Comparison of ENCODE assay signal across 8 cellular contexts in the genomic region with DNA sequence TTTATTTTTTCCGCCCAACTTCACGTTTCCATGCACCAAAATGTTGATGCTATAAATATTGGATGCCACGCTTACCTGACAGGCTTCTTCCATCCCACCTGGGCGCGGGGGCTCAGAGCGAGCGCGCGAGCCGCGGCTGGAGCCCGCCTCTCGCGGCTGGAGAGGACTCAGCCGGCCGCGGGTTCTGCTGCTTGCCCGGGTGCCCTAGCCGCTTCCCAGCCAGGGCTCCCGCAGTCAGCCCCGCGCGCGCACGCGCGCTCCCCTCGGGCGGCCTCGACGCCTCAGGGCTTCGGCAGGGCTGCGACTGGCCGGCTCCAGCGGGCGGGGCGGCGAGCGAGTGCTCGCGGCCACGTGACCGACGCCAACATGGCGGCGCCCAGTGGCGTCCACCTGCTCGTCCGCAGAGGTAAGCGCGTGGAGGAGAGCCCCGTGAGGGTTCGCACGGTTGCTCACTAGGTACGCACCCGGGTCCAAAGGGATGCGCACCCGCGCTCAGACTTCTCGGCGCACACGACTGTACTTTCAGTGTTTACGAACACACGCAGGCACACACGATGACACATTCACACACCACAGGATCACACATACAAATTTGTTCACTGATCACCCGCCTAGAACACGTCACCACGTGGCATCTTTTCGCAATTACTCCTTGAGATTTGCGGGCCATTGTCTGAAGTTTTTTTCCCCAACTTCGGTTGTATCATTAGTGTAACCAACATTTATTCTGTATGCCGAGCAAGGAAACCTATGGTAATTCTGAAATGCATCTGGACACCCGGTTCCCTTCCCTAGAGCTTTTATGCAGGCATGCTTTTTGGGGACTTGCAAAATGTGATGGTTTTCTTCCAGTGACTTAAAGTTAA. TPM values are rescaled to one million over a fixed set of nuclear protein-coding genes. Genes with fewer than 3 reads are reported as not detected.
DNase-seq lines count a peak whose midpoint lies in the region; ATAC-seq and TF ChIP-seq lines count a peak whose summit lies in the region.

Gene METAP1D, plus strand, starts transcription at position 350 of the 866 bp plus-strand sequence. Its CDS starts 17 bp downstream, at position 367.

- H3K27ac Mint-ChIP-seq in activated naive CD4-positive, alpha-beta T cell treated with anti-CD3 and anti-CD28 coated beads, Interleukin-2, amount 50 U/mL, for 72 hours, result peak within 1 kb of the TSS; percentile 85 to 94
- H3K27ac Mint-ChIP-seq in glutamatergic neuron (ENCODE audit: unreplicated experiment), result peak within 1 kb of the TSS; percentile 92

- H3K4me1 ChIP-seq in SK-N-SH (ENCODE audit: control insufficient read depth in 1 of 2, insufficient read depth in 2 of 2, low read depth in 1 of 2, low read length in 1 of 2) (peaks cover 0 to 3% of the 10 kb centered on the region in 2 experiments; a peak in 1 of 4 replicates), osteoblast (ENCODE audit: insufficient read depth, low read length) (peaks cover 15% of the 10 kb centered on the region), thoracic aorta (ENCODE audit: control insufficient read depth in 1 of 2, low read depth in 2 of 2) (peaks cover 5 to 12% of the 10 kb centered on the region in 2 donors)

- ATAC-seq in HG02610 (IDR thresholded peaks at IDR 0.05; ENCODE audit: unreplicated experiment) (peak; percentile 95), thoracic aorta (ENCODE audit: insufficient number of reproducible peaks, low FRiP score, low read depth) (peak; percentile 87)
- peak; percentile 97 to 99 for ATAC-seq in activated naive CD4-positive, alpha-beta T cell treated with anti-CD3 and anti-CD28 coated beads, Interleukin-2, amount 50 U/mL, for 72 hours

- no peaks in the 10 kb centered on the region for H3F3A ChIP-seq in SK-N-SH (replicated peaks; ENCODE audit: insufficient read depth)

- peak in 1 of 2 experiments; percentile 17; a peak in 1 of 4 replicates for TF ChIP-seq EP300 in SK-N-SH (IDR thresholded peaks at IDR 0.05; ENCODE audit: borderline replicate concordance in 1 of 2, low read depth in 1 of 2, low read length in 1 of 2)

- H3K4me1 Mint-ChIP-seq in glutamatergic neuron (ENCODE audit: low read depth, unreplicated experiment), result no peaks in the 10 kb centered on the region

- POLR2A ChIA-PET in SK-N-SH (lab: Yijun Ruan, JAX), result no interaction called here

- peak within 1 kb of the TSS; percentile 2 to 44; a peak in 3 of 4 replicates for H3K27ac ChIP-seq in SK-N-SH (ENCODE audit: low read depth in 2 of 2, low read length in 1 of 2)
- H3K27ac ChIP-seq in osteoblast (ENCODE audit: low read depth, low read length), result peak within 1 kb of the TSS; percentile 85
- H3K27ac ChIP-seq in thoracic aorta, result no peak within 1 kb of the TSS

- no peaks in the 10 kb centered on the region for H3K9me2 ChIP-seq in SK-N-SH

- H3K27me3 Mint-ChIP-seq in glutamatergic neuron (ENCODE audit: unreplicated experiment), result peaks cover 1% of the 10 kb centered on the region

- H3K9me3 Mint-ChIP-seq in activated naive CD4-positive, alpha-beta T cell treated with anti-CD3 and anti-CD28 coated beads, Interleukin-2, amount 50 U/mL, for 72 hours, result no peaks in the 10 kb centered on the region
- no peaks in the 10 kb centered on the region for H3K9me3 Mint-ChIP-seq in glutamatergic neuron (ENCODE audit: unreplicated experiment)

- peak within 1 kb of the TSS; percentile 97 for H2AFZ ChIP-seq in SK-N-SH (ENCODE audit: low read depth)
- H2AFZ ChIP-seq in osteoblast (ENCODE audit: low read length), result peak within 1 kb of the TSS; percentile 97

- H3K9ac ChIP-seq in SK-N-SH, result peak within 1 kb of the TSS; percentile 60

- no peaks in the 10 kb centered on the region for H3K36me3 ChIP-seq in SK-N-SH (replicated peaks in 1 of 2; ENCODE audit: control insufficient read depth in 1 of 2, insufficient read depth in 2 of 2, low read length in 1 of 2)
- no peaks in the 10 kb centered on the region for H3K36me3 ChIP-seq in osteoblast (ENCODE audit: insufficient read depth, low read length)
- no peaks in the 10 kb centered on the region for H3K36me3 ChIP-seq in thoracic aorta

- peak; percentile 95 for DNase-seq in GM10266 (ENCODE audit: extremely low spot score)
- peak; percentile 41 for DNase-seq in NCI-H1048 (lab: John Stamatoyannopoulos, UW)
- peak; percentile 97 for DNase-seq in SK-N-SH
- DNase-seq in activated naive CD4-positive, alpha-beta T cell treated with anti-CD3 and anti-CD28 coated beads, Interleukin-2, amount 50 U/mL, for 72 hours (ENCODE audit: low spot score in 2 of 2), result peak; percentile 89 to 94
- peak; percentile 98 for DNase-seq in glutamatergic neuron
- peak; percentile 99 for DNase-seq in osteoblast (ENCODE audit: insufficient read length, low spot score, missing footprints)
- DNase-seq in thoracic aorta (ENCODE audit: low spot score), result peak; percentile 15

- H3K27me3 ChIP-seq in SK-N-SH (ENCODE audit: insufficient read depth) (no peaks in the 10 kb centered on the region), osteoblast (ENCODE audit: insufficient read depth, low read length) (peaks cover 3% of the 10 kb centered on the region), thoracic aorta (replicated peaks; ENCODE audit: insufficient read depth) (no peaks in the 10 kb centered on the region)

- CTCF ChIA-PET in SK-N-SH (lab: Yijun Ruan, JAX), result interaction anchor here (0.9 kb wide), 1 partner anchor 36 kb away, joined by 3 read pairs; no protein-coding TSS in a partner anchor

- TF ChIP-seq CTCF in GM10266 (IDR thresholded peaks at IDR 0.05; ENCODE audit: control insufficient read depth, insufficient read depth, low read depth, missing control alignments) (no peak), SK-N-SH (IDR thresholded peaks at IDR 0.05) (no peak), glutamatergic neuron (IDR thresholded peaks at IDR 0.05; ENCODE audit: partially characterized antibody, unreplicated experiment) (no peak), osteoblast (IDR thresholded peaks at IDR 0.05; ENCODE audit: extremely low read depth, low read depth, low read length) (no peak), thoracic aorta (IDR thresholded peaks at IDR 0.05) (no peak)

- 1% methylated on average over 22 of the region's 73 CpGs for WGBS in SK-N-SH (ENCODE audit: low lambda C conversion rate)

- H3K4me3 ChIP-seq in SK-N-SH (ENCODE audit: low read depth in 2 of 2, low read length in 1 of 2) (peak within 1 kb of the TSS; percentile 66 to 80), osteoblast (ENCODE audit: insufficient read depth, low read length) (peak within 1 kb of the TSS; percentile 84), thoracic aorta (peak within 1 kb of the TSS; percentile 73)

- peak within 1 kb of the TSS; percentile 91 for H3K4me2 ChIP-seq in SK-N-SH
- H3K4me2 ChIP-seq in osteoblast (ENCODE audit: insufficient read depth, low read length), result peak within 1 kb of the TSS; percentile 96

- peak within 1 kb of the TSS; percentile 91 for H3K4me3 Mint-ChIP-seq in glutamatergic neuron (ENCODE audit: unreplicated experiment)

- H4K20me1 ChIP-seq in SK-N-SH (ENCODE audit: insufficient read depth) (no peaks in the 10 kb centered on the region), osteoblast (ENCODE audit: insufficient read depth, low read length) (no peaks in the 10 kb centered on the region)

- peaks cover 0 to 10% of the 10 kb centered on the region in 2 donors for H3K36me3 Mint-ChIP-seq in activated naive CD4-positive, alpha-beta T cell treated with anti-CD3 and anti-CD28 coated beads, Interleukin-2, amount 50 U/mL, for 72 hours
- no peaks in the 10 kb centered on the region for H3K36me3 Mint-ChIP-seq in glutamatergic neuron (ENCODE audit: unreplicated experiment)

- TF ChIP-seq RAD21 in SK-N-SH (IDR thresholded peaks at IDR 0.05; ENCODE audit: low read length), result no peak; the same call in 1 of the 2 replicates

- H3K9me3 ChIP-seq in SK-N-SH (no peaks in the 10 kb centered on the region), osteoblast (ENCODE audit: low read depth, low read length) (no peaks in the 10 kb centered on the region), thoracic aorta (no peaks in the 10 kb centered on the region)

- H3K79me2 ChIP-seq in SK-N-SH (ENCODE audit: insufficient read depth), result no peaks in the 10 kb centered on the region
- no peaks in the 10 kb centered on the region for H3K79me2 ChIP-seq in osteoblast (ENCODE audit: insufficient read depth, low read length)

TF ChIP-seq in SK-N-SH, 30 proteins besides CTCF, POLR2A, EP300 and RAD21 (continues in another document):
- no peak for TF ChIP-seq RFX5 (IDR thresholded peaks at IDR 0.05; ENCODE audit: low read length)
- no peak for TF ChIP-seq NFIC (IDR thresholded peaks at IDR 0.05; ENCODE audit: borderline replicate concordance)
- TF ChIP-seq ELF1 (IDR thresholded peaks at IDR 0.05), result no peak
- TF ChIP-seq RCOR1 (IDR thresholded peaks at IDR 0.05; ENCODE audit: low read length), result 0 out of 2 replicates have a peak, but pooled peaks have one; percentile 9
- TF ChIP-seq TEAD4 (IDR thresholded peaks at IDR 0.05; ENCODE audit: borderline replicate concordance, insufficient read depth), result no peak
- TF ChIP-seq TAF1 (IDR thresholded peaks at IDR 0.05; ENCODE audit: borderline replicate concordance, low read depth, low read length), result peak; percentile 69
- peak; percentile 98 for TF ChIP-seq YY1 (IDR thresholded peaks at IDR 0.05; ENCODE audit: low read depth)
- no peak for TF ChIP-seq RXRA (IDR thresholded peaks at IDR 0.05; ENCODE audit: borderline replicate concordance, low read depth)
- no peak for TF ChIP-seq MEF2A (IDR thresholded peaks at IDR 0.05; ENCODE audit: borderline replicate concordance, low read depth)
- no peak for TF ChIP-seq JUND (IDR thresholded peaks at IDR 0.05)
- TF ChIP-seq GABPA (IDR thresholded peaks at IDR 0.05; ENCODE audit: low read depth), result no peak
- 0 out of 2 replicates have a peak, but pooled peaks have one; percentile 6 for TF ChIP-seq PBX3 (IDR thresholded peaks at IDR 0.05)

RNA-seq across cellular contexts. Expression of gene METAP1D, which starts in this region (rescaled TPM):
- polyA plus RNA-seq in SK-N-SH (2012; rRNA removed), result 9.0 and 10.3 TPM in 2 replicates
- 5.5 and 5.9 TPM in 2 replicates for polyA plus RNA-seq in SK-N-SH (2012; cell fraction: cytosol; rRNA removed)
- 27.9 and 30.3 TPM in 2 replicates for polyA plus RNA-seq in SK-N-SH (2012; cell fraction: nucleus; rRNA removed)
- total RNA-seq in activated naive CD4-positive, alpha-beta T cell treated with anti-CD3 and anti-CD28 coated beads, Interleukin-2, amount 50 U/mL, for 72 hours, result 1 to 10 TPM; 2.6 to 4.2 TPM
- total RNA-seq in glutamatergic neuron (ENCODE audit: unreplicated experiment), result 5.1 TPM
- total RNA-seq in osteoblast, result 11.2 and 12.7 TPM in 2 replicates
- total RNA-seq in thoracic aorta, result 10 to 100 TPM in 1 of 2 donors, 1 to 10 TPM in 1; 3.2 to 10.8 TPM

Comparison
In these comparisons a context has a peak if more than half of its experiments do, and no peak if none do; other contexts are left out.
1. DNase-seq: peak in every context shown above with its lines; median percentile 99 in osteoblast; 98 in glutamatergic neuron; 97 in SK-N-SH; 95 in GM10266; 92 in activated naive CD4-positive, alpha-beta T cell treated with anti-CD3 and anti-CD28 coated beads, Interleukin-2, amount 50 U/mL, for 72 hours; 41 in NCI-H1048; 15 in thoracic aorta.
2. H3K27ac ChIP-seq: peak in SK-N-SH (2 of 2) and osteoblast (single experiment); none in thoracic aorta (0 of 2).
3. Peak in every context shown above with its lines, with median percentiles within 50 percentile points of each other: ATAC-seq and H3K4me3 ChIP-seq.